In genomic region chrX:43559643-43560042, GRCh38 we compare ENCODE assay signal across 8 cellular contexts.
DNase-seq lines count a peak whose midpoint lies in the region; ATAC-seq, FAIRE-seq and TF ChIP-seq lines count a peak whose summit lies in the region.

No MANE protein-coding gene starts in this region.

- FAIRE-seq in D721Med (lab: Jason Lieb, UNC), result peak; percentile 53

- no peak for DNase-seq in D721Med (ENCODE audit: insufficient read length, low spot score)
- peak; percentile 28 for DNase-seq in LHCN-M2 (ENCODE audit: low read depth)
- DNase-seq in SW480 (ENCODE audit: low spot score), result peak; percentile 40
- peak; percentile 24 for DNase-seq in cerebellar cortex (ENCODE audit: low spot score)
- peak; percentile 51 for DNase-seq in left lobe of liver (ENCODE audit: low spot score)
- DNase-seq in stimulated activated naive CD4-positive, alpha-beta T cell treated with Interleukin-2 at 50 U/mL for 16 hours (lab: John Stamatoyannopoulos, UW), result peak; percentile 1

- peak; percentile 59 for TF ChIP-seq CTCF in D721Med (IDR thresholded peaks at IDR 0.05; ENCODE audit: insufficient read depth, missing control alignments)

- ATAC-seq in left lobe of liver, result peak; percentile 80
- no peak for ATAC-seq in GM18909 (IDR thresholded peaks at IDR 0.05; ENCODE audit: poor library complexity, unreplicated experiment)
- no peak for ATAC-seq in GM18907 (IDR thresholded peaks at IDR 0.05; ENCODE audit: unreplicated experiment)
